In the genomic region with DNA sequence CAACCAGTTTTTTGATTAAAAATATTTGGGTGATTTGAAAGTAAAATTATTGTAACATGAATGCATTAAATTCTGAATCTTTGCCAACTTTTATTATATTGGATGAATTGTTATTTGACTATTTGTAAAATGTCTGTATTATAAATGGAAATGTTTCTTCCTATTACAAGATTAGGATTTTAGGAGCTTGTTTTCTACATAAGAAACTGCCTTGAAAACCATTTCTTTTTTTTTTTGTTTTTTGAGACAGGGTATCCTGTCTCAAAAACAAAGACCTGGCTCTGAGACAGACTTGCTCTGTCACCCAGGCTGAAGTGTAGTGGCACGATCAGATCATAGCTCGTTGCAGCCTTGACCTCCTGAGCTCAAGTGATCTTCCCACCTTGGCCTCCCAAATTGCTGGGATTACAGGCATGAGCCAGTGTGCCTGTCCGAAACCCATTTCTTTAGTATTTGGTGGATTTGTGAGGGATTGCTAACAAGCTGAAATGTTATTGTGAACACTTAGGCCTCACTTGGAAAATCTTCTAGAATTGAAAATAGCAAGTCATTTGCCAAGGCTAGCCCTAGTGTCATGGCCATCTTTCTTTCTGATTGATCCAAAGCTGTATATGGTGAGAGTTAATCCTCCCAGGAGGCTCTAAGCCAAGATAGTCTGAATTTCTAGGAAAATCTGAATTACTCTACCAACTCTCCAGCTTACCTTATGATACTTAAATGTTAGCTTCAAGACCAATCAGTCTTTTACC, we compare ENCODE assay signal across 10 cellular contexts.
DNase-seq lines count a peak whose midpoint lies in the region; ATAC-seq and TF ChIP-seq lines count a peak whose summit lies in the region.
"Had no signal": no experiment of that assay in that cellular context is flagged by ENCODE, and none has a peak within 500 bp of the region (broad histone marks: within the 10 kb centered on the region; RNA-seq: fewer than 3 reads in every experiment).

No MANE protein-coding gene starts in this region.

- H3K36me3 ChIP-seq in right atrium auricular region: no peaks in the 10 kb centered on the region
- H3K36me3 ChIP-seq in neutrophil: no peaks in the 10 kb centered on the region
- no peaks in the 10 kb centered on the region for H3K36me3 ChIP-seq in aorta (ENCODE audit: control insufficient read depth in 1 of 2, insufficient read depth in 2 of 2, low read length in 1 of 2)

- no peak for DNase-seq in right atrium auricular region (ENCODE audit: low spot score)
- no peak for DNase-seq in cardiac septum (ENCODE audit: low spot score)
- DNase-seq in epithelial cell of prostate (ENCODE audit: low read depth, low spot score): no peak
- no peak for DNase-seq in aorta
- DNase-seq in SIG-M5 (lab: John Stamatoyannopoulos, UW): no peak
- DNase-seq: MG63, NCI-H524 treated with DMSO at 0.1 percent for 48 hours had no signal

- TF ChIP-seq CTCF in right atrium auricular region (IDR thresholded peaks at IDR 0.05): no peak
- TF ChIP-seq CTCF in neutrophil (IDR thresholded peaks at IDR 0.05): no peak

- ATAC-seq in aorta (ENCODE audit: low FRiP score) (no peak), HG03045 (IDR thresholded peaks at IDR 0.05; ENCODE audit: unreplicated experiment) (no peak), GM18519 (IDR thresholded peaks at IDR 0.05; ENCODE audit: low FRiP score, unreplicated experiment) (no peak)

- H3K27ac ChIP-seq in right atrium auricular region (peak overlapping the region; percentile 67), epithelial cell of prostate (peak overlapping the region; percentile 83), neutrophil (peak overlapping the region; percentile 95), aorta (ENCODE audit: low read depth in 1 of 2, low read length in 2 of 2) (peak overlapping the region; percentile 63 to 83)

- peaks cover 0 to 88% of the 10 kb centered on the region in 2 donors for H3K4me1 ChIP-seq in right atrium auricular region
- peaks cover 93 to 97% of the 10 kb centered on the region in 2 experiments for H3K4me1 ChIP-seq in neutrophil (ENCODE audit: control insufficient read depth in 1 of 2, insufficient read depth in 1 of 2, low read depth in 1 of 2, low read length in 1 of 2)
- H3K4me1 ChIP-seq in aorta (ENCODE audit: control insufficient read depth in 1 of 2, insufficient read depth in 2 of 2, low read length in 2 of 2): peaks cover 10 to 14% of the 10 kb centered on the region in 2 donors

- intact Hi-C loops in cardiac septum (cut with DNase I) (loop anchor here (1.0 to 10.0 kb wide), 2 partner anchors 14 to 495 kb away; no protein-coding TSS in a partner anchor), aorta (cut with DNase I) (no loop called here)

- no peak overlapping the region for H3K4me3 ChIP-seq in right atrium auricular region
- peak overlapping the region in 1 of 2 experiments; percentile 20 for H3K4me3 ChIP-seq in neutrophil (ENCODE audit: low read depth in 1 of 2, low read length in 1 of 2)
- H3K4me3 ChIP-seq in aorta (ENCODE audit: low read length in 2 of 2): no peak overlapping the region
- H3K4me3 ChIP-seq: MG63 had no signal

- H3K27me3 ChIP-seq in right atrium auricular region (no peaks in the 10 kb centered on the region), neutrophil (no peaks in the 10 kb centered on the region), aorta (ENCODE audit: control insufficient read depth in 1 of 2, insufficient read depth in 2 of 2, low read length in 1 of 2) (no peaks in the 10 kb centered on the region)
- H3K27me3 ChIP-seq: MG63 had no signal

- WGBS in aorta, 2 donors: 51 to 56% methylated on average over 3 of the region's 3 CpGs

- H3K9me3 ChIP-seq in right atrium auricular region: no peaks in the 10 kb centered on the region
- no peaks in the 10 kb centered on the region for H3K9me3 ChIP-seq in neutrophil
- H3K9me3 ChIP-seq in aorta (ENCODE audit: control insufficient read depth, low read length): no peaks in the 10 kb centered on the region
